ENCODE assay signal across 1 cellular context in genomic region chr1:119631433-119632102, GRCh38.
TF ChIP-seq lines count a peak whose summit lies in the region.

No MANE protein-coding gene starts in this region.

TF ChIP-seq in HepG2, 621 proteins besides CTCF, POLR2A, EP300 and RAD21 (continued from another document and continues in another):
- TF ChIP-seq ZNF18 (CRISPR knock-in tag; IDR thresholded peaks at IDR 0.05; ENCODE audit: insufficient replicate concordance) (peak; percentile 53), NCOA2 (CRISPR knock-in tag; IDR thresholded peaks at IDR 0.05) (no peak), ZNF501 (CRISPR knock-in tag; IDR thresholded peaks at IDR 0.05) (peak; percentile 33; the same call in 1 of the 2 replicates), CCAR2 (optimal IDR thresholded peaks at IDR 0.05; ENCODE audit: low read depth, low read length) (no peak), ZNF451 (CRISPR knock-in tag; IDR thresholded peaks at IDR 0.05) (0 out of 2 replicates have a peak, but pooled peaks have one; percentile 41), ZSCAN9 (CRISPR knock-in tag; IDR thresholded peaks at IDR 0.05; ENCODE audit: borderline replicate concordance) (peak; percentile 48; the same call in 1 of the 2 replicates), PCBP2 (optimal IDR thresholded peaks at IDR 0.05; ENCODE audit: low read depth, low read length, poor library complexity, severe bottlenecking) (no peak), ZNF770 (CRISPR knock-in tag; IDR thresholded peaks at IDR 0.05) (peak; percentile 50; the same call in 1 of the 2 replicates), POLR2G (IDR thresholded peaks at IDR 0.05; ENCODE audit: low read depth, low read length) (peak; percentile 71), CENPT (CRISPR knock-in tag; IDR thresholded peaks at IDR 0.05; ENCODE audit: low read depth) (no peak; the same call in 1 of the 2 replicates), ZBTB20 (CRISPR knock-in tag; IDR thresholded peaks at IDR 0.05; ENCODE audit: borderline replicate concordance, low read depth) (no peak), ZSCAN29 (CRISPR knock-in tag; conservative IDR thresholded peaks at IDR 0.05) (no peak), JARID2 (CRISPR knock-in tag; IDR thresholded peaks at IDR 0.05; ENCODE audit: insufficient replicate concordance) (no peak), ZSCAN21 (CRISPR knock-in tag; IDR thresholded peaks at IDR 0.05; ENCODE audit: borderline replicate concordance) (peak; percentile 90), THAP8 (CRISPR knock-in tag; IDR thresholded peaks at IDR 0.05; ENCODE audit: borderline replicate concordance) (no peak; the same call in 1 of the 2 replicates), SOX13 (IDR thresholded peaks at IDR 0.05) (no peak), SOX13 (CRISPR knock-in tag; conservative IDR thresholded peaks at IDR 0.05 in 1 of 2, IDR thresholded peaks at IDR 0.05 in 1 of 2) (peak in 1 of 2 experiments; percentile 34; a peak in 1 of 4 replicates), NKX3-1 (CRISPR knock-in tag; IDR thresholded peaks at IDR 0.05) (0 out of 2 replicates have a peak, but pooled peaks have one; percentile 45), GLMP (CRISPR knock-in tag; IDR thresholded peaks at IDR 0.05; ENCODE audit: borderline replicate concordance) (no peak), ZNF720 (CRISPR knock-in tag; IDR thresholded peaks at IDR 0.05) (no peak), KAT8 (CRISPR knock-in tag; IDR thresholded peaks at IDR 0.05) (peak; percentile 31; the same call in 1 of the 2 replicates), ARNTL (CRISPR knock-in tag; IDR thresholded peaks at IDR 0.05) (peak; percentile 88), KLF13 (CRISPR knock-in tag; IDR thresholded peaks at IDR 0.05) (no peak), PAXIP1 (CRISPR knock-in tag; conservative IDR thresholded peaks at IDR 0.05) (peak; percentile 81), ZNF605 (CRISPR knock-in tag; IDR thresholded peaks at IDR 0.05) (no peak), ZNF549 (CRISPR knock-in tag; IDR thresholded peaks at IDR 0.05) (0 out of 2 replicates have a peak, but pooled peaks have one; percentile 48), ATF3 (CRISPR knock-in tag; IDR thresholded peaks at IDR 0.05) (0 out of 2 replicates have a peak, but pooled peaks have one; percentile 11), ZBED4 (CRISPR knock-in tag; IDR thresholded peaks at IDR 0.05; ENCODE audit: borderline replicate concordance) (no peak), CREB3 (CRISPR knock-in tag; IDR thresholded peaks at IDR 0.05) (0 out of 2 replicates have a peak, but pooled peaks have one; percentile 62), ZNF772 (CRISPR knock-in tag; IDR thresholded peaks at IDR 0.05) (peak; percentile 60; the same call in 1 of the 2 replicates), SP1 (IDR thresholded peaks at IDR 0.05) (no peak), SP1 (CRISPR knock-in tag; IDR thresholded peaks at IDR 0.05) (peak; percentile 19; the same call in 1 of the 2 replicates), IRF9 (CRISPR knock-in tag; IDR thresholded peaks at IDR 0.05; ENCODE audit: borderline replicate concordance) (peak; percentile 74; the same call in 1 of the 2 replicates), ZNF44 (CRISPR knock-in tag; IDR thresholded peaks at IDR 0.05) (no peak), ARID3A (IDR thresholded peaks at IDR 0.05; ENCODE audit: low read depth, low read length) (no peak), ZNF792 (CRISPR knock-in tag; IDR thresholded peaks at IDR 0.05) (no peak), ZNF432 (CRISPR knock-in tag; IDR thresholded peaks at IDR 0.05; ENCODE audit: borderline replicate concordance) (no peak), SMARCE1 (IDR thresholded peaks at IDR 0.05; ENCODE audit: borderline replicate concordance) (no peak), SNAPC5 (CRISPR knock-in tag; IDR thresholded peaks at IDR 0.05; ENCODE audit: borderline replicate concordance) (no peak), TCF12 (IDR thresholded peaks at IDR 0.05) (no peak), TCF12 (CRISPR knock-in tag; IDR thresholded peaks at IDR 0.05) (peak; percentile 81; the same call in 1 of the 2 replicates), RNF219 (CRISPR knock-in tag; IDR thresholded peaks at IDR 0.05) (no peak)
